Comparison of ENCODE assay signal across 11 cellular contexts in the genomic region with DNA sequence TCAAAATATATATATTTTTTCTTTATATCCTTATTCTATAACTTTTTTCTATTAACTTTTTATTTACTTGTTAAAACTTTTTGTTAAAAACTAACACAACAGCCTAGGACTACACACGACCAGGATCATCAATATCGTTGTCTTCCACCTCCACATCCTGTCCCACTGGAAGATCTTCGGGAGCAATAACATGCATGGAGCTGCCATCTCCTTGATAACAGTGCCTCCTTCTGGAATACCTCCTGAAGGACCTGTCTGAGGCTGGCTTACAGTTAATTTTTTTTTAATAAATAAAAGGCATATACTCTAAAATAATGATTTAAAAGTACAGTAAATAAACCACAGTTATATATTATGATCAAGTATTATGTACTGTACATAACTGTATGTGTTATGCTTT. TPM values are rescaled to one million over a fixed set of nuclear protein-coding genes. Genes with fewer than 3 reads are reported as not detected.
DNase-seq lines count a peak whose midpoint lies in the region; ATAC-seq, FAIRE-seq and TF ChIP-seq lines count a peak whose summit lies in the region.
"Had no signal": no experiment of that assay in that cellular context is flagged by ENCODE, and none has a peak within 500 bp of the region (broad histone marks: within the 10 kb centered on the region; RNA-seq: fewer than 3 reads in every experiment).

No MANE protein-coding gene starts in this region.

- H3K4me3 ChIP-seq in BLaER1 (no peak overlapping the region), HAP-1 (no peak overlapping the region), adipocyte (ENCODE audit: low read length) (no peak overlapping the region)

- H3K4me1 ChIP-seq in BLaER1 (peaks cover 81% of the 10 kb centered on the region), HAP-1 (no peaks in the 10 kb centered on the region), adipocyte (ENCODE audit: control insufficient read depth, insufficient read depth, low read length) (peaks cover 28% of the 10 kb centered on the region)

- intact Hi-C loops in CD14-positive monocyte (cut with micrococcal nuclease): no loop called here

- peaks cover 20% of the 10 kb centered on the region for H3K4me1 Mint-ChIP-seq in CD14-positive monocyte

- no peak for TF ChIP-seq CTCF in CD14-positive monocyte (IDR thresholded peaks at IDR 0.05)

- peaks cover 0 to 2% (median 0%) of the 10 kb centered on the region in 7 donors for H3K9me3 Mint-ChIP-seq in CD14-positive monocyte
- H3K9me3 Mint-ChIP-seq: activated naive CD8-positive, alpha-beta T cell treated with anti-CD3 and anti-CD28 coated beads, Interleukin-2, amount 10 ng/mL, durations not matched to agents 7 days and 5 days had no signal

- DNase-seq in HAP-1 (ENCODE audit: low spot score in 2 of 2) (peak; percentile 49 to 55), adipocyte (ENCODE audit: low read depth) (peak; percentile 43), CD14-positive monocyte (ENCODE audit: low spot score) (no peak), NCI-H2107 treated with DMSO at 0.1 percent for 48 hours (lab: John Stamatoyannopoulos, UW; ENCODE audit: unreplicated experiment) (no peak), NCI-H128 (lab: John Stamatoyannopoulos, UW; ENCODE audit: unreplicated experiment) (no peak)
- DNase-seq: activated naive CD8-positive, alpha-beta T cell treated with anti-CD3 and anti-CD28 coated beads, Interleukin-2, amount 10 ng/mL, durations not matched to agents 7 days and 5 days; GDM1; occipital lobe had no signal

- FAIRE-seq in islet of Langerhans (lab: Jason Lieb, UNC): peak; percentile 60

- peak overlapping the region; percentile 75 for H3K4me2 ChIP-seq in BLaER1

- H3K36me3 Mint-ChIP-seq in CD14-positive monocyte: no peaks in the 10 kb centered on the region

- H3K36me3 ChIP-seq in BLaER1 (no peaks in the 10 kb centered on the region), HAP-1 (replicated peaks) (no peaks in the 10 kb centered on the region), adipocyte (ENCODE audit: control insufficient read depth, insufficient read depth, low read length, severe bottlenecking) (no peaks in the 10 kb centered on the region)

- H3K4me3 Mint-ChIP-seq in CD14-positive monocyte: no peak overlapping the region
- H3K4me3 Mint-ChIP-seq: activated naive CD8-positive, alpha-beta T cell treated with anti-CD3 and anti-CD28 coated beads, Interleukin-2, amount 10 ng/mL, durations not matched to agents 7 days and 5 days had no signal

- no peak overlapping the region for H3K27ac Mint-ChIP-seq in CD14-positive monocyte
- H3K27ac Mint-ChIP-seq: activated naive CD8-positive, alpha-beta T cell treated with anti-CD3 and anti-CD28 coated beads, Interleukin-2, amount 10 ng/mL, durations not matched to agents 7 days and 5 days had no signal

- peaks cover 0 to 5% (median 2%) of the 10 kb centered on the region in 3 donors for H3K27me3 Mint-ChIP-seq in CD14-positive monocyte (ENCODE audit: low read depth in 3 of 3)

- ATAC-seq in HG03039 (IDR thresholded peaks at IDR 0.05; ENCODE audit: unreplicated experiment): no peak

- peaks cover 98% of the 10 kb centered on the region for H4K20me1 ChIP-seq in BLaER1

- H3K9ac ChIP-seq in BLaER1 (no peak overlapping the region), adipocyte (ENCODE audit: low read length) (no peak overlapping the region)

- H3K27ac ChIP-seq in BLaER1: no peak overlapping the region

- H3K9me3 ChIP-seq in BLaER1 (peaks cover 2% of the 10 kb centered on the region), HAP-1 (no peaks in the 10 kb centered on the region), adipocyte (ENCODE audit: control insufficient read depth, low read length) (no peaks in the 10 kb centered on the region)

- peaks cover 27% of the 10 kb centered on the region for H3K27me3 ChIP-seq in BLaER1
- H3K27me3 ChIP-seq in HAP-1 (ENCODE audit: low read depth): no peaks in the 10 kb centered on the region
- H3K27me3 ChIP-seq in adipocyte (replicated peaks; ENCODE audit: control insufficient read depth, insufficient read depth, low read length): no peaks in the 10 kb centered on the region

- in situ Hi-C loops in HAP-1 (cut with MboI; ENCODE audit: low sequenced_read_pairs): loop anchor here (10.0 kb wide), 1 partner anchor 142 kb away; no protein-coding TSS in a partner anchor

RNA-seq across cellular contexts. Expression of a gene that starts 58.9 kb away (rescaled TPM):
- under 1 TPM; 0.61 to 0.91 TPM for polyA plus RNA-seq in CD14-positive monocyte

Comparison
In these comparisons a context has a peak if more than half of its experiments do, and no peak if none do; other contexts are left out.
1. DNase-seq: peak in HAP-1 (2 of 2) and adipocyte (single experiment); none in CD14-positive monocyte (single experiment), NCI-H2107 treated with DMSO at 0.1 percent for 48 hours (single experiment) and NCI-H128 (single experiment).